In genomic region chr5:83076742-83077661, GRCh38 we compare ENCODE assay signal across 8 cellular contexts. TPM values are rescaled to one million over a fixed set of nuclear protein-coding genes. Genes with fewer than 3 reads are reported as not detected.
DNase-seq lines count a peak whose midpoint lies in the region; ATAC-seq and TF ChIP-seq lines count a peak whose summit lies in the region.

Gene TMEM167A, minus strand, starts transcription at chr5:83077394. Its CDS starts 71 bp downstream, at chr5:83077323.
Gene XRCC4, plus strand, starts transcription at chr5:83077547. Its CDS starts 27,373 bp downstream, at chr5:83104920.

- peak within 1 kb of the TSS; percentile 92 for H3K27ac ChIP-seq in CD8-positive, alpha-beta memory T cell (ENCODE audit: low read depth, low read length)
- peak within 1 kb of the TSS; percentile 88 to 98 for H3K27ac ChIP-seq in lung (ENCODE audit: low read depth in 1 of 2, low read length in 1 of 2)

- H3K27me3 Mint-ChIP-seq in CD8-positive, alpha-beta memory T cell, result no peaks in the 10 kb centered on the region

- TF ChIP-seq CTCF in lung (IDR thresholded peaks at IDR 0.05; ENCODE audit: control extremely low read depth, extremely low read depth), result no peak

- POLR2A ChIA-PET in CD8-positive, alpha-beta memory T cell (lab: Charles Lee), result interaction anchor here (0.8 kb wide), 1 partner anchor 15 kb away, joined by 3 read pairs; no protein-coding TSS in a partner anchor

- H3K4me1 ChIP-seq in CD8-positive, alpha-beta memory T cell (ENCODE audit: insufficient read depth, low read length), result peaks cover 22% of the 10 kb centered on the region
- H3K4me1 ChIP-seq in lung (ENCODE audit: control insufficient read depth in 2 of 2, insufficient read depth in 2 of 2, low read length in 2 of 2), result peaks cover 5 to 29% of the 10 kb centered on the region in 2 donors

- peaks cover 7% of the 10 kb centered on the region for H3K36me3 ChIP-seq in CD8-positive, alpha-beta memory T cell (ENCODE audit: insufficient read depth, low read length)
- no peaks in the 10 kb centered on the region for H3K36me3 ChIP-seq in lung (ENCODE audit: control insufficient read depth in 2 of 2, insufficient read depth in 2 of 2, low read length in 2 of 2)

- H3K27me3 ChIP-seq in CD8-positive, alpha-beta memory T cell (ENCODE audit: insufficient read depth, low read length, poor library complexity, severe bottlenecking), result no peaks in the 10 kb centered on the region
- no peaks in the 10 kb centered on the region for H3K27me3 ChIP-seq in lung (ENCODE audit: control insufficient read depth, insufficient read depth)

- H3K9me3 ChIP-seq in CD8-positive, alpha-beta memory T cell (ENCODE audit: low read length), result no peaks in the 10 kb centered on the region
- H3K9me3 ChIP-seq in lung (ENCODE audit: control insufficient read depth in 2 of 2, insufficient read depth in 1 of 2, low read length in 1 of 2), result no peaks in the 10 kb centered on the region

- peak within 1 kb of the TSS; percentile 89 for H3K4me3 ChIP-seq in CD8-positive, alpha-beta memory T cell (ENCODE audit: low read length)
- H3K4me3 ChIP-seq in lung, result peak within 1 kb of the TSS; percentile 98

- ATAC-seq in GM19468 (IDR thresholded peaks at IDR 0.05; ENCODE audit: extremely low read depth, unreplicated experiment), result peak; percentile 97
- peak; percentile 99 for ATAC-seq in lung (ENCODE audit: insufficient read depth, low FRiP score)

- 0% methylated on average over 44 of the region's 44 CpGs for WGBS in lung, 2 donors

- H3K9me3 Mint-ChIP-seq in CD8-positive, alpha-beta memory T cell, result no peaks in the 10 kb centered on the region

- peak within 1 kb of the TSS; percentile 96 to 99 (median 98) for H3K4me3 Mint-ChIP-seq in CD8-positive, alpha-beta memory T cell

- peaks cover 4 to 34% (median 15%) of the 10 kb centered on the region in 3 donors for H3K36me3 Mint-ChIP-seq in CD8-positive, alpha-beta memory T cell

- H3K4me1 Mint-ChIP-seq in CD8-positive, alpha-beta memory T cell, result peaks cover 54 to 69% (median 63%) of the 10 kb centered on the region in 3 donors

- DNase-seq in CD8-positive, alpha-beta memory T cell, result peak; percentile 86 to 97 (median 93)
- peak; percentile 94 for DNase-seq in HS-5 (ENCODE audit: low read depth)
- peak; percentile 94 for DNase-seq in NK-92 treated with Interleukin-12 subunit alpha and Interleukin-12 subunit beta, amount 100 ng/mL, for 24 hours (lab: John Stamatoyannopoulos, UW)
- peak; percentile 93 for DNase-seq in activated CD8-positive, alpha-beta memory T cell treated with anti-CD3 and anti-CD28 coated beads for 24 hours
- peak; percentile 91 for DNase-seq in effector CD4-positive, alpha-beta T cell
- DNase-seq in lung (ENCODE audit: low spot score), result peak; percentile 98
- peak; percentile 70 to 88 (median 82) for DNase-seq in stimulated activated CD4-positive, alpha-beta T cell treated with anti-CD3 and anti-CD28 coated beads, TNF-alpha, amount 100 ng/mL, for 4 hours (ENCODE audit: low read depth in 3 of 3)

- peak within 1 kb of the TSS; percentile 94 to 99 (median 98) for H3K27ac Mint-ChIP-seq in CD8-positive, alpha-beta memory T cell

- CTCF ChIA-PET in CD8-positive, alpha-beta memory T cell (lab: Charles Lee), result interaction anchor here (1.8 kb wide), 1 partner anchor 18 kb away, joined by 4 read pairs; no protein-coding TSS in a partner anchor

RNA-seq across cellular contexts. Expression of gene TMEM167A, which starts in this region (rescaled TPM):
- 10 to 100 TPM; 93.6 to 96.6 TPM for total RNA-seq in CD8-positive, alpha-beta memory T cell
- polyA plus RNA-seq in CD8-positive, alpha-beta memory T cell, result 61.6 TPM
- 10 to 100 TPM; 70.3 to 75.7 TPM for total RNA-seq in lung
- 10 to 100 TPM; 32.2 to 56.7 TPM for polyA plus RNA-seq in lung

RNA-seq across cellular contexts. Expression of gene XRCC4, which starts in this region (rescaled TPM):
- total RNA-seq in CD8-positive, alpha-beta memory T cell, result 10 to 100 TPM in 1 of 2 experiments, 1 to 10 TPM in 1; 8.3 to 10.0 TPM
- polyA plus RNA-seq in CD8-positive, alpha-beta memory T cell, result 6.9 TPM
- 1 to 10 TPM; 6.8 to 9.9 TPM for total RNA-seq in lung
- polyA plus RNA-seq in lung, result 10 to 100 TPM in 1 of 2 donors, 1 to 10 TPM in 1; 3.8 to 10.7 TPM

Comparison
In these comparisons a context has a peak if more than half of its experiments do, and no peak if none do; other contexts are left out.
1. Peak in every context shown above with its lines: DNase-seq, ATAC-seq, H3K4me3 ChIP-seq and H3K27ac ChIP-seq.